In the genomic region with DNA sequence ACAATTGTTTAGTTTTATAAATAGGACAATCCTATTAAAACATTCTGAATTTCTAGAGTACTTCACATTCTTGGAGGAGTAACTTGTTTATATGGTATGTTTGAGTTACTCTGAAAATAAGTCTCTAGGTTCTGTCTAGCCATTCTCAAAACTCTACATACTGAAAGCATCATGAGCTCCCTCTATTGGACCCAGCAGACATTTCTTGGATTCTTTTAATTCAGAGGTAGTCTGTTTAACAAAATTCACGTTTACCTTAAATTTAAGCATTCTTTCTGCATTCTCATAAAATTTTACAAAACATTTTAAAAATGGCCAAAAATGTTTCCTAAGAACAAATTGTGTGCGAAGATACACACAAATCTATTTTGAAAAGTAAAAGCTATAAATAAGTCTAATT, we compare ENCODE assay signal across 9 cellular contexts. TPM values are rescaled to one million over a fixed set of nuclear protein-coding genes. Genes with fewer than 3 reads are reported as not detected.
DNase-seq lines count a peak whose midpoint lies in the region; ATAC-seq, FAIRE-seq and TF ChIP-seq lines count a peak whose summit lies in the region.
"Had no signal": no experiment of that assay in that cellular context is flagged by ENCODE, and none has a peak within 500 bp of the region (broad histone marks: within the 10 kb centered on the region; RNA-seq: fewer than 3 reads in every experiment).

No MANE protein-coding gene starts in this region.

- peaks cover 11% of the 10 kb centered on the region for H3K4me1 Mint-ChIP-seq in GM23338

- FAIRE-seq in frontal cortex (lab: Jason Lieb, UNC) = peak; percentile 65

- H3K27me3 ChIP-seq in GM23338 (ENCODE audit: insufficient read depth) = peaks cover 11% of the 10 kb centered on the region
- no peaks in the 10 kb centered on the region for H3K27me3 ChIP-seq in RWPE2 (ENCODE audit: insufficient read depth, poor library complexity, severe bottlenecking)

- peaks cover 11% of the 10 kb centered on the region for H3K36me3 Mint-ChIP-seq in GM23338 (ENCODE audit: low read depth)

- H3K36me3 ChIP-seq in GM23338 (ENCODE audit: insufficient read depth) (no peaks in the 10 kb centered on the region), RWPE2 (ENCODE audit: low read depth) (peaks cover 16% of the 10 kb centered on the region)

- ATAC-seq in GM23338 = no peak
- ATAC-seq in RWPE2 (ENCODE audit: low read depth) = peak; percentile 38; the same call in 1 of the 3 replicates
- ATAC-seq in GM21367 (IDR thresholded peaks at IDR 0.05; ENCODE audit: unreplicated experiment) = no peak
- ATAC-seq in GM21529 (IDR thresholded peaks at IDR 0.05; ENCODE audit: unreplicated experiment) = no peak

- no peaks in the 10 kb centered on the region for H4K20me1 ChIP-seq in GM23338 (replicated peaks; ENCODE audit: insufficient read depth)

- no peak overlapping the region for H2AFZ ChIP-seq in GM23338

- H3K9me3 Mint-ChIP-seq in GM23338 = no peaks in the 10 kb centered on the region

- H3K4me2 ChIP-seq in GM23338 = no peak overlapping the region

- no peaks in the 10 kb centered on the region for H3K9me3 ChIP-seq in RWPE2 (ENCODE audit: severe bottlenecking)

- H3K4me3 Mint-ChIP-seq in GM23338 = no peak overlapping the region

- no peak overlapping the region for H3K27ac Mint-ChIP-seq in GM23338

- no peak overlapping the region for H3K4me3 ChIP-seq in GM23338
- H3K4me3 ChIP-seq in RWPE2 (ENCODE audit: severe bottlenecking) = no peak overlapping the region

- TF ChIP-seq CTCF in GM23338 (conservative IDR thresholded peaks at IDR 0.05; ENCODE audit: low read depth in 2 of 2) (peak; percentile 50 to 63), RWPE2 (IDR thresholded peaks at IDR 0.05; ENCODE audit: poor library complexity, severe bottlenecking) (peak; percentile 66)

- H3K27ac ChIP-seq in GM23338 (ENCODE audit: low read depth) = no peak overlapping the region
- no peak overlapping the region for H3K27ac ChIP-seq in RWPE2 (ENCODE audit: poor library complexity, severe bottlenecking)

- DNase-seq in AML-193 (lab: John Stamatoyannopoulos, UW) (peak; percentile 11 to 15), GM23338 (ENCODE audit: low spot score) (peak; percentile 66), RWPE2 (ENCODE audit: low spot score) (no peak), frontal cortex (ENCODE audit: low spot score in 2 of 2) (peak in 1 of 2 donors; percentile 24), glomerular visceral epithelial cell (ENCODE audit: extremely low spot score) (no peak), cerebellum (ENCODE audit: low spot score) (no peak)
- DNase-seq: activated CD8-positive, alpha-beta memory T cell treated with anti-CD3 and anti-CD28 coated beads, Interleukin-2, amount 50 U/mL, for 48 hours had no signal

- no peaks in the 10 kb centered on the region for H3K79me2 ChIP-seq in GM23338 (replicated peaks; ENCODE audit: insufficient read depth)

- no peaks in the 10 kb centered on the region for H3K9me2 ChIP-seq in GM23338 (ENCODE audit: insufficient read depth)

- peaks cover 19% of the 10 kb centered on the region for H3K4me1 ChIP-seq in GM23338 (ENCODE audit: insufficient read depth)
- H3K4me1 ChIP-seq in RWPE2 (ENCODE audit: insufficient read depth, poor library complexity, severe bottlenecking) = no peaks in the 10 kb centered on the region

- no peaks in the 10 kb centered on the region for H3F3A ChIP-seq in GM23338 (replicated peaks; ENCODE audit: low read depth)

- peaks cover 7% of the 10 kb centered on the region for H3K27me3 Mint-ChIP-seq in GM23338 (ENCODE audit: insufficient read depth, low read depth, poor library complexity)

TF ChIP-seq in GM23338, 12 proteins besides CTCF, POLR2A, EP300 and RAD21 (continues in another document):
- TF ChIP-seq ZNF331 (CRISPR knock-in tag; IDR thresholded peaks at IDR 0.05; ENCODE audit: low read depth) = no peak
- TF ChIP-seq, protein P1, sequence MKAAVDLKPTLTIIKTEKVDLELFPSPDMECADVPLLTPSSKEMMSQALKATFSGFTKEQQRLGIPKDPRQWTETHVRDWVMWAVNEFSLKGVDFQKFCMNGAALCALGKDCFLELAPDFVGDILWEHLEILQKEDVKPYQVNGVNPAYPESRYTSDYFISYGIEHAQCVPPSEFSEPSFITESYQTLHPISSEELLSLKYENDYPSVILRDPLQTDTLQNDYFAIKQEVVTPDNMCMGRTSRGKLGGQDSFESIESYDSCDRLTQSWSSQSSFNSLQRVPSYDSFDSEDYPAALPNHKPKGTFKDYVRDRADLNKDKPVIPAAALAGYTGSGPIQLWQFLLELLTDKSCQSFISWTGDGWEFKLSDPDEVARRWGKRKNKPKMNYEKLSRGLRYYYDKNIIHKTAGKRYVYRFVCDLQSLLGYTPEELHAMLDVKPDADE (IDR thresholded peaks at IDR 0.05) = no peak
- no peak for TF ChIP-seq EZH2phosphoT487 (IDR thresholded peaks at IDR 0.05; ENCODE audit: unreplicated experiment)
- TF ChIP-seq, protein P2, sequence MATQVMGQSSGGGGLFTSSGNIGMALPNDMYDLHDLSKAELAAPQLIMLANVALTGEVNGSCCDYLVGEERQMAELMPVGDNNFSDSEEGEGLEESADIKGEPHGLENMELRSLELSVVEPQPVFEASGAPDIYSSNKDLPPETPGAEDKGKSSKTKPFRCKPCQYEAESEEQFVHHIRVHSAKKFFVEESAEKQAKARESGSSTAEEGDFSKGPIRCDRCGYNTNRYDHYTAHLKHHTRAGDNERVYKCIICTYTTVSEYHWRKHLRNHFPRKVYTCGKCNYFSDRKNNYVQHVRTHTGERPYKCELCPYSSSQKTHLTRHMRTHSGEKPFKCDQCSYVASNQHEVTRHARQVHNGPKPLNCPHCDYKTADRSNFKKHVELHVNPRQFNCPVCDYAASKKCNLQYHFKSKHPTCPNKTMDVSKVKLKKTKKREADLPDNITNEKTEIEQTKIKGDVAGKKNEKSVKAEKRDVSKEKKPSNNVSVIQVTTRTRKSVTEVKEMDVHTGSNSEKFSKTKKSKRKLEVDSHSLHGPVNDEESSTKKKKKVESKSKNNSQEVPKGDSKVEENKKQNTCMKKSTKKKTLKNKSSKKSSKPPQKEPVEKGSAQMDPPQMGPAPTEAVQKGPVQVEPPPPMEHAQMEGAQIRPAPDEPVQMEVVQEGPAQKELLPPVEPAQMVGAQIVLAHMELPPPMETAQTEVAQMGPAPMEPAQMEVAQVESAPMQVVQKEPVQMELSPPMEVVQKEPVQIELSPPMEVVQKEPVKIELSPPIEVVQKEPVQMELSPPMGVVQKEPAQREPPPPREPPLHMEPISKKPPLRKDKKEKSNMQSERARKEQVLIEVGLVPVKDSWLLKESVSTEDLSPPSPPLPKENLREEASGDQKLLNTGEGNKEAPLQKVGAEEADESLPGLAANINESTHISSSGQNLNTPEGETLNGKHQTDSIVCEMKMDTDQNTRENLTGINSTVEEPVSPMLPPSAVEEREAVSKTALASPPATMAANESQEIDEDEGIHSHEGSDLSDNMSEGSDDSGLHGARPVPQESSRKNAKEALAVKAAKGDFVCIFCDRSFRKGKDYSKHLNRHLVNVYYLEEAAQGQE (IDR thresholded peaks at IDR 0.05; ENCODE audit: unreplicated experiment) = no peak
- TF ChIP-seq EZH2 (IDR thresholded peaks at IDR 0.05; ENCODE audit: low read depth, unreplicated experiment) = no peak
- no peak for TF ChIP-seq NANOG (IDR thresholded peaks at IDR 0.05; ENCODE audit: borderline replicate concordance)
- TF ChIP-seq POLR2AphosphoS5 (IDR thresholded peaks at IDR 0.05; ENCODE audit: low read depth) = no peak
- TF ChIP-seq ZNF114 (CRISPR knock-in tag; IDR thresholded peaks at IDR 0.05) = no peak
- no peak for TF ChIP-seq CREB1 (CRISPR knock-in tag; IDR thresholded peaks at IDR 0.05; ENCODE audit: low read depth)
- no peak for TF ChIP-seq JUNB (IDR thresholded peaks at IDR 0.05; ENCODE audit: unreplicated experiment)
- no peak for TF ChIP-seq STAT1 (IDR thresholded peaks at IDR 0.05; ENCODE audit: unreplicated experiment)

RNA-seq across cellular contexts. Expression of a gene that starts 15.3 kb away (rescaled TPM):
- 0.12 and 0.49 TPM in 2 replicates for total RNA-seq in GM23338 (2014; rRNA removed; shearing (Covaris generic))
- polyA plus RNA-seq in GM23338 (2016; fragmentation: Nextera tagmentation; extraction: Ambion mirVana) = 0.14 TPM in 1 of 2 replicates, not detected in the other
- total RNA-seq in frontal cortex = 7.7 TPM
- total RNA-seq in cerebellum = 0.09 TPM

RNA-seq across cellular contexts. Expression of a gene that starts 45.5 kb away (rescaled TPM):
- total RNA-seq in GM23338 (2014; rRNA removed; shearing (Covaris generic)) = 8.1 and 9.6 TPM in 2 replicates
- polyA plus RNA-seq in GM23338 (2016; fragmentation: Nextera tagmentation; extraction: Ambion mirVana) = 10.0 and 12.3 TPM in 2 replicates
- total RNA-seq in frontal cortex = 42.4 TPM
- total RNA-seq in cerebellum = 46.0 TPM

Comparison
In these comparisons a context has a peak if more than half of its experiments do, and no peak if none do; other contexts are left out.
1. DNase-seq: peak in AML-193 (2 of 2) and GM23338 (single experiment); none in RWPE2 (single experiment), glomerular visceral epithelial cell (single experiment) and cerebellum (single experiment).